ENCODE assay signal across 26 cellular contexts in genomic region chr7:26617066-26617465, GRCh38.
"Had no signal": no experiment of that assay in that cellular context is flagged by ENCODE, and none has a peak within 500 bp of the region (broad histone marks: within the 10 kb centered on the region; RNA-seq: fewer than 3 reads in every experiment).

No MANE protein-coding gene starts in this region.

- H3K79me2 ChIP-seq: parathyroid adenoma had no signal

- H3K4me1 ChIP-seq: parathyroid adenoma, psoas muscle, right lobe of liver, sigmoid colon, stomach, thyroid gland, tibial nerve, upper lobe of right lung, vagina had no signal

- H3K9ac ChIP-seq: parathyroid adenoma had no signal

- H3K36me3 ChIP-seq: ovary, right lobe of liver, sigmoid colon, stomach, thoracic aorta, thyroid gland, tibial nerve, upper lobe of right lung, vagina had no signal

- ATAC-seq: naive thymus-derived CD8-positive, alpha-beta T cell; natural killer cell treated with Interleukin-12 subunit alpha and Interleukin-12 subunit beta and Interleukin-15 and Interleukin-18, amount 100 ng/mL, for 72 hours; psoas muscle; right cardiac atrium; right lobe of liver; stimulated activated effector memory CD8-positive, alpha-beta T cell treated with anti-CD3 and anti-CD28 coated beads, Interleukin-12 subunit alpha, Interleukin-12 subunit beta, amount 100 ng/mL, for 72 hours; stimulated activated naive B cell treated with anti-CD40 and anti-IgM and Interleukin-4, amounts not matched to agents 10 μg/mL and 1 μg/mL and 100 μg/mL, for 72 hours; upper lobe of right lung had no signal

- H3K4me3 ChIP-seq: ovary, psoas muscle, right lobe of liver, sigmoid colon, stomach, thoracic aorta, thyroid gland, tibial nerve, upper lobe of right lung, vagina had no signal

- FAIRE-seq: small intestine had no signal

- DNase-seq: naive B cell; naive thymus-derived CD8-positive, alpha-beta T cell; nephron progenitor cell; occipital lobe; ovary; psoas muscle; right lobe of liver; sigmoid colon; small intestine; stimulated activated CD4-positive, alpha-beta T cell treated with anti-CD3 and anti-CD28 coated beads, Interleukin-15, amount 100 ng/mL, for 24 hours; stimulated activated CD4-positive, alpha-beta T cell treated with anti-CD3 and anti-CD28 coated beads, Interleukin-2, amount 100 ng/mL, for 24 hours; stimulated activated CD4-positive, alpha-beta T cell treated with anti-CD3 and anti-CD28 coated beads, Interleukin-2, amount 100 ng/mL, for 48 hours; stimulated activated CD4-positive, alpha-beta T cell treated with anti-CD3 and anti-CD28 coated beads, Interleukin-4, amount 100 ng/mL, for 24 hours; stimulated activated naive B cell treated with anti-CD40 and anti-IgM and Interleukin-4, amounts not matched to agents 10 μg/mL and 1 μg/mL and 100 μg/mL, for 72 hours; stimulated activated naive CD4-positive, alpha-beta T cell treated with Interleukin-2 at 50 U/mL for 16 hours; stomach; thyroid gland; trophoblast cell; upper lobe of right lung had no signal

- H2AFZ ChIP-seq: parathyroid adenoma had no signal

- H3K27ac ChIP-seq: ovary, parathyroid adenoma, psoas muscle, right lobe of liver, sigmoid colon, stomach, thoracic aorta, thyroid gland, tibial nerve, upper lobe of right lung, vagina had no signal

- H3K9me3 ChIP-seq: ovary, psoas muscle, right lobe of liver, sigmoid colon, stomach, thoracic aorta, thyroid gland, tibial nerve, upper lobe of right lung, vagina had no signal

- H3K27me3 ChIP-seq: ovary, right lobe of liver, sigmoid colon, stomach, thyroid gland, tibial nerve, upper lobe of right lung, vagina had no signal
